Comparison of ENCODE assay signal across 10 cellular contexts in genomic region chr2:106566050-106566449, GRCh38.
DNase-seq lines count a peak whose midpoint lies in the region; ATAC-seq and TF ChIP-seq lines count a peak whose summit lies in the region.
"Had no signal": no experiment of that assay in that cellular context is flagged by ENCODE, and none has a peak within 500 bp of the region (broad histone marks: within the 10 kb centered on the region; RNA-seq: fewer than 3 reads in every experiment).

No MANE protein-coding gene starts in this region.

- no peak for TF ChIP-seq POLR2A in body of pancreas (IDR thresholded peaks at IDR 0.05)

- no peak overlapping the region for H3K4me2 ChIP-seq in parathyroid adenoma (ENCODE audit: low read length)

- peak overlapping the region; percentile 67 for H2AFZ ChIP-seq in parathyroid adenoma

- no peaks in the 10 kb centered on the region for H3K36me3 ChIP-seq in body of pancreas (replicated peaks in 1 of 2; ENCODE audit: insufficient read depth in 1 of 2, low read depth in 2 of 2)
- H3K36me3 ChIP-seq in parathyroid adenoma (ENCODE audit: control insufficient read depth, insufficient read depth, low read length): no peaks in the 10 kb centered on the region
- no peaks in the 10 kb centered on the region for H3K36me3 ChIP-seq in SJCRH30

- intact Hi-C loops in body of pancreas (cut with DNase I): no loop called here

- H3K27ac ChIP-seq in body of pancreas (no peak overlapping the region), parathyroid adenoma (no peak overlapping the region), SJCRH30 (no peak overlapping the region)

- H3K4me1 ChIP-seq in body of pancreas (no peaks in the 10 kb centered on the region), parathyroid adenoma (peaks cover 14% of the 10 kb centered on the region), SJCRH30 (no peaks in the 10 kb centered on the region)

- 52 to 53% methylated on average over 6 of the region's 6 CpGs for WGBS in body of pancreas, 2 donors

- no peak overlapping the region for H3K4me3 ChIP-seq in body of pancreas
- no peak overlapping the region for H3K4me3 ChIP-seq in parathyroid adenoma (ENCODE audit: low read depth, low read length)
- no peak overlapping the region for H3K4me3 ChIP-seq in SJCRH30

- ATAC-seq in body of pancreas (peak; percentile 33), GM21381 (IDR thresholded peaks at IDR 0.05; ENCODE audit: unreplicated experiment) (no peak), HG02884 (IDR thresholded peaks at IDR 0.05; ENCODE audit: unreplicated experiment) (no peak)

- H3K79me2 ChIP-seq in parathyroid adenoma: no peaks in the 10 kb centered on the region

- peak; percentile 9 for DNase-seq in A172 (ENCODE audit: low spot score)
- DNase-seq in Daoy (ENCODE audit: low read depth): peak; percentile 62
- DNase-seq in body of pancreas: peak in 2 of 4 donors; percentile 18 to 20
- no peak for DNase-seq in NAMALWA (ENCODE audit: low spot score)
- no peak for DNase-seq in SJCRH30
- DNase-seq: DMS153, NCI-H446 had no signal

- H3K9me3 ChIP-seq in body of pancreas (no peaks in the 10 kb centered on the region), parathyroid adenoma (ENCODE audit: control insufficient read depth, low read length) (no peaks in the 10 kb centered on the region), SJCRH30 (replicated peaks) (no peaks in the 10 kb centered on the region)

- no peak overlapping the region for H3K9ac ChIP-seq in parathyroid adenoma

- H3K27me3 ChIP-seq in body of pancreas: no peaks in the 10 kb centered on the region
- H3K27me3 ChIP-seq in parathyroid adenoma (ENCODE audit: control insufficient read depth, insufficient read depth, low read length): no peaks in the 10 kb centered on the region
- no peaks in the 10 kb centered on the region for H3K27me3 ChIP-seq in SJCRH30

- TF ChIP-seq CTCF in body of pancreas (IDR thresholded peaks at IDR 0.05) (no peak), parathyroid adenoma (IDR thresholded peaks at IDR 0.05) (no peak)

Comparison
In these comparisons a context has a peak if more than half of its experiments do, and no peak if none do; other contexts are left out.
1. DNase-seq: peak in A172 (single experiment) and Daoy (single experiment); none in NAMALWA (single experiment) and SJCRH30 (0 of 2).